In the genomic region with DNA sequence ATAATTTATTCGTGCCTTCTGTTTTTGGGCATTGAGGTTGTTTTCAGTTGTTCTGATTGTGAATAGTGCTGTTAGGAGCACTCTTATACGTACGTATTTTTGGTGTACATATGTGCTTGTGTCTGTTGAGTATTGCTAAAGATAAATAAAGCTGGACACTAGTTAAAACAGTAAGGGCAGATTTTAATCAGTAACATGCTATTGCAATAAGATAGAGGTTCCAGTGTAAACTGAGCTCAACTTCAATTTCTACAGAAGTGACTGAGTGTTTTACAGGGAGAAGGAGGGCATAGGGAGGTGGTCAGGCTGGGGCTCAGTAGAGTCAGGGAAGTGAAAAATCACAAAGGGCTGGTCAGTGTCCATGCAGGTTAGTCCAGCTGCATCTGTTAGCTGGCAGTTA, we compare ENCODE assay signal across 29 cellular contexts.
"Had no signal": no experiment of that assay in that cellular context is flagged by ENCODE, and none has a peak within 500 bp of the region (broad histone marks: within the 10 kb centered on the region; RNA-seq: fewer than 3 reads in every experiment).

No MANE protein-coding gene starts in this region.

- H3K27ac ChIP-seq: adrenal gland, body of pancreas, esophagus muscularis mucosa, foreskin keratinocyte, gastrocnemius medialis, heart left ventricle, WERI-Rb-1 had no signal

- DNase-seq: activated B cell treated with CpG ODN at 0.5 μM for 24 hours; activated CD4-positive, alpha-beta memory T cell treated with anti-CD3 and anti-CD28 coated beads, Interleukin-2, amount 10 ng/mL, durations not matched to agents 7 days and 5 days; activated CD4-positive, alpha-beta T cell treated with anti-CD3 and anti-CD28 coated beads, Interleukin-2, amount 10 ng/mL, durations not matched to agents 7 days and 5 days; activated CD4-positive, alpha-beta T cell treated with anti-CD3 and anti-CD28 coated beads, Interleukin-2, amount 50 U/mL, for 4 hours; activated CD8-positive, alpha-beta memory T cell treated with anti-CD3 and anti-CD28 coated beads, Interleukin-2, amount 50 U/mL, for 48 hours; activated gamma-delta T cell treated with Interleukin-2 at 50 U/mL for 16 hours; activated naive CD4-positive, alpha-beta T cell treated with anti-CD3 and anti-CD28 coated beads, Interleukin-2, amount 50 U/mL, for 16 hours; activated naive CD4-positive, alpha-beta T cell treated with Interleukin-2 at 50 U/mL for 16 hours; activated T-cell treated with anti-CD3 and anti-CD28 coated beads for 4 hours; activated T-cell treated with anti-CD3 and anti-CD28 coated beads, Interleukin-2, amount 50 U/mL, for 24 hours; activated T-cell treated with anti-CD3 and anti-CD28 coated beads, Interleukin-2, amount 50 U/mL, for 72 hours; adrenal gland; amygdala; aorta; body of pancreas; caudate nucleus; cortex of kidney; dermis blood vessel endothelial cell; effector CD4-positive, alpha-beta T cell; effector memory CD8-positive, alpha-beta T cell; erythroblast; foreskin keratinocyte; gastrocnemius medialis; glutamatergic neuron; heart left ventricle; T-helper 2 cell; WERI-Rb-1 had no signal

- ATAC-seq: activated CD4-positive, CD25-positive, alpha-beta regulatory T cell treated with anti-CD3 and anti-CD28 coated beads, Interleukin-2, amount 50 U/mL, for 24 hours; activated T-cell treated with anti-CD3 and anti-CD28 coated beads, Interleukin-2, amount 50 U/mL, for 72 hours; body of pancreas; effector memory CD8-positive, alpha-beta T cell; foreskin keratinocyte; gastrocnemius medialis; heart left ventricle had no signal

- H3K9me3 ChIP-seq: adrenal gland, body of pancreas, gastrocnemius medialis had no signal

- H3K4me1 ChIP-seq: adrenal gland, body of pancreas, foreskin keratinocyte, gastrocnemius medialis, heart left ventricle had no signal

- H3K4me3 ChIP-seq: adrenal gland, body of pancreas, esophagus muscularis mucosa, gastrocnemius medialis, heart left ventricle had no signal

- H3K36me3 ChIP-seq: adrenal gland, esophagus muscularis mucosa, gastrocnemius medialis, heart left ventricle, WERI-Rb-1 had no signal

- H3K27me3 ChIP-seq: adrenal gland, body of pancreas, esophagus muscularis mucosa, foreskin keratinocyte, gastrocnemius medialis, heart left ventricle had no signal
